In genomic region chr2:79876430-79876829, GRCh38 we compare ENCODE assay signal across 9 cellular contexts.
DNase-seq lines count a peak whose midpoint lies in the region; ATAC-seq and TF ChIP-seq lines count a peak whose summit lies in the region.
"Had no signal": no experiment of that assay in that cellular context is flagged by ENCODE, and none has a peak within 500 bp of the region (broad histone marks: within the 10 kb centered on the region; RNA-seq: fewer than 3 reads in every experiment).

No MANE protein-coding gene starts in this region.

- no peak overlapping the region for H2BK5ac ChIP-seq in mesenchymal stem cell (ENCODE audit: low read depth, low read length, poor library complexity, severe bottlenecking)

- H2AFZ ChIP-seq in mesenchymal stem cell (ENCODE audit: low read depth, low read length), result no peak overlapping the region

- DNase-seq in EL (peak; percentile 11), HuH-7 (ENCODE audit: low spot score) (peak; percentile 23), WERI-Rb-1 (peak; percentile 44), mesenchymal stem cell (peak; percentile 13)
- no peak for DNase-seq in NK-92 treated with Interleukin-12 subunit alpha and Interleukin-12 subunit beta, amount 100 ng/mL, for 24 hours (lab: John Stamatoyannopoulos, UW)

- H2BK15ac ChIP-seq in mesenchymal stem cell (ENCODE audit: low read depth, poor library complexity, severe bottlenecking), result no peak overlapping the region

- no peaks in the 10 kb centered on the region for H3K4me1 Mint-ChIP-seq in activated T-helper 17 cell treated with anti-CD3 and anti-CD28 coated beads, Interleukin-2, amount 50 U/mL, for 72 hours

- no peaks in the 10 kb centered on the region for H3K9me3 ChIP-seq in WERI-Rb-1 (ENCODE audit: severe bottlenecking)
- H3K9me3 ChIP-seq in mesenchymal stem cell (ENCODE audit: control insufficient read depth, low read length), result no peaks in the 10 kb centered on the region
- H3K9me3 ChIP-seq: HAP-1 had no signal

- H3K36me3 Mint-ChIP-seq in activated T-helper 17 cell treated with anti-CD3 and anti-CD28 coated beads, Interleukin-2, amount 50 U/mL, for 72 hours (ENCODE audit: low read depth), result no peaks in the 10 kb centered on the region

- no peaks in the 10 kb centered on the region for H3K4me1 ChIP-seq in mesenchymal stem cell (ENCODE audit: control insufficient read depth, insufficient read depth, low read depth, low read length)
- H3K4me1 ChIP-seq: HAP-1 had no signal

- no peak overlapping the region for H4K8ac ChIP-seq in mesenchymal stem cell (ENCODE audit: low read length)

- H3K4me2 ChIP-seq in mesenchymal stem cell (ENCODE audit: low read length, poor library complexity, severe bottlenecking), result no peak overlapping the region

- no peak overlapping the region for H4K91ac ChIP-seq in mesenchymal stem cell (ENCODE audit: low read length)

- H3K4me3 Mint-ChIP-seq in activated T-helper 17 cell treated with anti-CD3 and anti-CD28 coated beads, Interleukin-2, amount 50 U/mL, for 72 hours, result no peak overlapping the region

- H3K27me3 Mint-ChIP-seq in activated T-helper 17 cell treated with anti-CD3 and anti-CD28 coated beads, Interleukin-2, amount 50 U/mL, for 72 hours, result no peaks in the 10 kb centered on the region

- no peak overlapping the region for H3K9ac ChIP-seq in mesenchymal stem cell (ENCODE audit: low read length)

- H2BK120ac ChIP-seq in mesenchymal stem cell (ENCODE audit: low read depth, low read length), result no peak overlapping the region

- no peak overlapping the region for H3K4me3 ChIP-seq in WERI-Rb-1 (ENCODE audit: low read depth, low read length)
- H3K4me3 ChIP-seq in mesenchymal stem cell (ENCODE audit: insufficient read depth in 1 of 2, low read depth in 1 of 2, low read length in 2 of 2), result no peak overlapping the region
- H3K4me3 ChIP-seq: HAP-1 had no signal

- H3K79me1 ChIP-seq in mesenchymal stem cell (replicated peaks; ENCODE audit: low read length, poor library complexity, severe bottlenecking), result no peaks in the 10 kb centered on the region

- 60% methylated on average over 2 of the region's 3 CpGs for WGBS in mesenchymal stem cell

- no peak overlapping the region for H2AK5ac ChIP-seq in mesenchymal stem cell (ENCODE audit: low read length, severe bottlenecking)

- H3K27me3 ChIP-seq in WERI-Rb-1 (ENCODE audit: insufficient read depth, low read depth, severe bottlenecking) (no peaks in the 10 kb centered on the region), mesenchymal stem cell (ENCODE audit: control insufficient read depth in 1 of 2, insufficient read depth in 1 of 2, low read length in 2 of 2) (no peaks in the 10 kb centered on the region)

- H3K36me3 ChIP-seq in WERI-Rb-1, result no peaks in the 10 kb centered on the region
- no peaks in the 10 kb centered on the region for H3K36me3 ChIP-seq in mesenchymal stem cell (ENCODE audit: control insufficient read depth in 1 of 2, insufficient read depth in 2 of 2, low read depth in 1 of 2, low read length in 2 of 2)
- H3K36me3 ChIP-seq: HAP-1 had no signal

- H3K27ac Mint-ChIP-seq in activated T-helper 17 cell treated with anti-CD3 and anti-CD28 coated beads, Interleukin-2, amount 50 U/mL, for 72 hours, result no peak overlapping the region

- H3K27ac ChIP-seq in WERI-Rb-1, result no peak overlapping the region
- H3K27ac ChIP-seq in mesenchymal stem cell (ENCODE audit: low read length, poor library complexity, severe bottlenecking), result no peak overlapping the region

- no peak for ATAC-seq in activated T-helper 17 cell treated with anti-CD3 and anti-CD28 coated beads, Interleukin-2, amount 50 U/mL, for 72 hours (replicated peaks)
- ATAC-seq in GM21723 (IDR thresholded peaks at IDR 0.05; ENCODE audit: unreplicated experiment) (no peak), HG03378 (IDR thresholded peaks at IDR 0.05; ENCODE audit: unreplicated experiment) (no peak)

- no peak overlapping the region for H2BK12ac ChIP-seq in mesenchymal stem cell (ENCODE audit: low read length in 2 of 2)

- no peak overlapping the region for H3K4ac ChIP-seq in mesenchymal stem cell (ENCODE audit: low read depth in 1 of 2, low read length in 2 of 2)

- peak; percentile 83 for TF ChIP-seq CTCF in WERI-Rb-1 (IDR thresholded peaks at IDR 0.05; ENCODE audit: low read depth, low read length)

- no peak overlapping the region for H3K18ac ChIP-seq in mesenchymal stem cell (ENCODE audit: low read depth in 1 of 2, low read length in 2 of 2)

- H3K9me3 Mint-ChIP-seq in activated T-helper 17 cell treated with anti-CD3 and anti-CD28 coated beads, Interleukin-2, amount 50 U/mL, for 72 hours, result no peaks in the 10 kb centered on the region

- no peak overlapping the region for H3K23ac ChIP-seq in mesenchymal stem cell (ENCODE audit: low read length in 2 of 2)

- H3K14ac ChIP-seq in mesenchymal stem cell (ENCODE audit: low read length in 2 of 2), result no peak overlapping the region
